In genomic region chr7:121385800-121386179, GRCh38 we compare ENCODE assay signal across 2 cellular contexts.
TF ChIP-seq lines count a peak whose summit lies in the region.

No MANE protein-coding gene starts in this region.

TF ChIP-seq in H1, 55 proteins besides CTCF, POLR2A, EP300 and RAD21:
- TF ChIP-seq MAX (IDR thresholded peaks at IDR 0.05): no peak
- TF ChIP-seq NRF1 (IDR thresholded peaks at IDR 0.05; ENCODE audit: low read depth, low read length): no peak
- no peak for TF ChIP-seq CBX8 (IDR thresholded peaks at IDR 0.05; ENCODE audit: borderline replicate concordance, low read depth, low read length)
- no peak for TF ChIP-seq GTF2F1 (IDR thresholded peaks at IDR 0.05; ENCODE audit: borderline replicate concordance, low read depth, low read length)
- no peak for TF ChIP-seq TAF7 (optimal IDR thresholded peaks at IDR 0.05; ENCODE audit: borderline replicate concordance, low read depth, low read length)
- TF ChIP-seq PHF8 (conservative IDR thresholded peaks at IDR 0.05; ENCODE audit: low read depth, low read length): no peak

TF ChIP-seq in HepG2, 621 proteins besides CTCF, POLR2A, EP300 and RAD21:
- TF ChIP-seq MAFF (IDR thresholded peaks at IDR 0.05; ENCODE audit: low read depth, low read length): no peak
- TF ChIP-seq KDM1A (CRISPR knock-in tag; IDR thresholded peaks at IDR 0.05): no peak
- TF ChIP-seq HOXA5 (CRISPR knock-in tag; IDR thresholded peaks at IDR 0.05): no peak
- no peak for TF ChIP-seq SCMH1 (CRISPR knock-in tag; IDR thresholded peaks at IDR 0.05; ENCODE audit: borderline replicate concordance)
- no peak for TF ChIP-seq ZNF737 (CRISPR knock-in tag; IDR thresholded peaks at IDR 0.05; ENCODE audit: borderline replicate concordance)
- TF ChIP-seq SIN3B (IDR thresholded peaks at IDR 0.05; ENCODE audit: low read length): no peak
- no peak for TF ChIP-seq ZNF430 (CRISPR knock-in tag; IDR thresholded peaks at IDR 0.05)
- TF ChIP-seq ZNF367 (CRISPR knock-in tag; IDR thresholded peaks at IDR 0.05; ENCODE audit: borderline replicate concordance): no peak
- no peak for TF ChIP-seq ZNF234 (CRISPR knock-in tag; conservative IDR thresholded peaks at IDR 0.05)
- TF ChIP-seq ZNF17 (CRISPR knock-in tag; IDR thresholded peaks at IDR 0.05): no peak
- TF ChIP-seq THYN1 (CRISPR knock-in tag; IDR thresholded peaks at IDR 0.05; ENCODE audit: borderline replicate concordance, low read depth): no peak
- no peak for TF ChIP-seq ZNF329 (CRISPR knock-in tag; IDR thresholded peaks at IDR 0.05; ENCODE audit: low read depth)
- TF ChIP-seq ZFP36L2 (CRISPR knock-in tag; IDR thresholded peaks at IDR 0.05): no peak
